1 cellular context compared by ENCODE assay signal in genomic region chr1:12593621-12594066, GRCh38.
A peak's percentile ranks its signal among the peaks of the same experiment; 100 is the strongest.
TF ChIP-seq lines count a peak whose summit lies in the region.

No MANE protein-coding gene starts in this region.

TF ChIP-seq in K562, 482 proteins besides CTCF, POLR2A, EP300 and RAD21:
- no peak for TF ChIP-seq NKRF (IDR thresholded peaks at IDR 0.05; ENCODE audit: borderline replicate concordance)
- no peak for TF ChIP-seq AFF4 (CRISPR knock-in tag; IDR thresholded peaks at IDR 0.05)
- TF ChIP-seq, protein P1, sequence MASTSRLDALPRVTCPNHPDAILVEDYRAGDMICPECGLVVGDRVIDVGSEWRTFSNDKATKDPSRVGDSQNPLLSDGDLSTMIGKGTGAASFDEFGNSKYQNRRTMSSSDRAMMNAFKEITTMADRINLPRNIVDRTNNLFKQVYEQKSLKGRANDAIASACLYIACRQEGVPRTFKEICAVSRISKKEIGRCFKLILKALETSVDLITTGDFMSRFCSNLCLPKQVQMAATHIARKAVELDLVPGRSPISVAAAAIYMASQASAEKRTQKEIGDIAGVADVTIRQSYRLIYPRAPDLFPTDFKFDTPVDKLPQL (IDR thresholded peaks at IDR 0.05; ENCODE audit: extremely low read depth, insufficient read length): no peak
- no peak for TF ChIP-seq ZNF444 (CRISPR knock-in tag; IDR thresholded peaks at IDR 0.05)
- TF ChIP-seq CEBPB (tag; IDR thresholded peaks at IDR 0.05): peak; percentile 86
- TF ChIP-seq FOXJ3 (CRISPR knock-in tag; IDR thresholded peaks at IDR 0.05): no peak
- no peak for TF ChIP-seq POLR2G (IDR thresholded peaks at IDR 0.05; ENCODE audit: low read depth, low read length)
- TF ChIP-seq E2F6 (IDR thresholded peaks at IDR 0.05; ENCODE audit: borderline replicate concordance in 1 of 2, extremely low read depth in 1 of 2, insufficient read depth in 1 of 2, insufficient read length in 1 of 2, low read depth in 1 of 2, low read length in 1 of 2, poor library complexity in 1 of 2, severe bottlenecking in 1 of 2): no peak
